Comparison of ENCODE assay signal across 1 cellular context in the genomic region with DNA sequence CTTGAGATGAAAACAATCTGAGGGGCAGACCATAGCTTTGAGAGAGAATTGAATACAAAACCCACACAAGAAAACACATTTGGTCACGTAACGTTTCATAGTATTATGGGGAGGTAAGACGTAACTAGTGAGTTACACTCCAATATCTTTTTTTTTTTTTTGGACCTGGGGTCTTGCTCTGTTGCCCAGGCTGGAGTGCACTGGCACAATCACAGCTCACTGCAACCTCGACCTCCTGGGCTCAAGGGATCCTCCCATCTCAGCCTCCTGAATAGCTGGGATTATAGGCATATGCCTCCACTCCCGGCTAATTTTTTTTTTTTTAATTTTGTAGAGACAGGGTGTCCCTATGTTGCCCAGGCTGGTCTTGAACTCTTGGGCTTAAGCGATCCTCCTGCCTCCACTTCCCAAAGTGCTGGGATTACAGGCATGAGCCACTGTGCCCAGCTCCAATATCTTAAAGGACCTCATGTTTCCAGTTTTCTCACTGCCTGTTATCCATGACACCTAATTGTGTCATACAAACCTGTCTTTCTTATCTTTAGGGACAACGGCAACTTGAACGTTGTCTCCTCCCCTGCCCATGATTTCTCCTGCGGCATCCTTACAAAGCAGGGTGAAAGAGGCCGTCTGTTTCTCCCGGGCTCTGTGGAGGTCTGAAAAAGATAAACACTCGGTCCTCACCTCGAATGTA.
TF ChIP-seq lines count a peak whose summit lies in the region.

No MANE protein-coding gene starts in this region.

TF ChIP-seq in WTC11, 78 proteins besides CTCF, POLR2A, EP300 and RAD21:
- TF ChIP-seq, protein P1, sequence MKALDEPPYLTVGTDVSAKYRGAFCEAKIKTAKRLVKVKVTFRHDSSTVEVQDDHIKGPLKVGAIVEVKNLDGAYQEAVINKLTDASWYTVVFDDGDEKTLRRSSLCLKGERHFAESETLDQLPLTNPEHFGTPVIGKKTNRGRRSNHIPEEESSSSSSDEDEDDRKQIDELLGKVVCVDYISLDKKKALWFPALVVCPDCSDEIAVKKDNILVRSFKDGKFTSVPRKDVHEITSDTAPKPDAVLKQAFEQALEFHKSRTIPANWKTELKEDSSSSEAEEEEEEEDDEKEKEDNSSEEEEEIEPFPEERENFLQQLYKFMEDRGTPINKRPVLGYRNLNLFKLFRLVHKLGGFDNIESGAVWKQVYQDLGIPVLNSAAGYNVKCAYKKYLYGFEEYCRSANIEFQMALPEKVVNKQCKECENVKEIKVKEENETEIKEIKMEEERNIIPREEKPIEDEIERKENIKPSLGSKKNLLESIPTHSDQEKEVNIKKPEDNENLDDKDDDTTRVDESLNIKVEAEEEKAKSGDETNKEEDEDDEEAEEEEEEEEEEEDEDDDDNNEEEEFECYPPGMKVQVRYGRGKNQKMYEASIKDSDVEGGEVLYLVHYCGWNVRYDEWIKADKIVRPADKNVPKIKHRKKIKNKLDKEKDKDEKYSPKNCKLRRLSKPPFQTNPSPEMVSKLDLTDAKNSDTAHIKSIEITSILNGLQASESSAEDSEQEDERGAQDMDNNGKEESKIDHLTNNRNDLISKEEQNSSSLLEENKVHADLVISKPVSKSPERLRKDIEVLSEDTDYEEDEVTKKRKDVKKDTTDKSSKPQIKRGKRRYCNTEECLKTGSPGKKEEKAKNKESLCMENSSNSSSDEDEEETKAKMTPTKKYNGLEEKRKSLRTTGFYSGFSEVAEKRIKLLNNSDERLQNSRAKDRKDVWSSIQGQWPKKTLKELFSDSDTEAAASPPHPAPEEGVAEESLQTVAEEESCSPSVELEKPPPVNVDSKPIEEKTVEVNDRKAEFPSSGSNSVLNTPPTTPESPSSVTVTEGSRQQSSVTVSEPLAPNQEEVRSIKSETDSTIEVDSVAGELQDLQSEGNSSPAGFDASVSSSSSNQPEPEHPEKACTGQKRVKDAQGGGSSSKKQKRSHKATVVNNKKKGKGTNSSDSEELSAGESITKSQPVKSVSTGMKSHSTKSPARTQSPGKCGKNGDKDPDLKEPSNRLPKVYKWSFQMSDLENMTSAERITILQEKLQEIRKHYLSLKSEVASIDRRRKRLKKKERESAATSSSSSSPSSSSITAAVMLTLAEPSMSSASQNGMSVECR (CRISPR knock-in tag; IDR thresholded peaks at IDR 0.05; ENCODE audit: borderline replicate concordance) = no peak
- peak; percentile 59; the same call in 1 of the 2 replicates for TF ChIP-seq ZNF121 (CRISPR knock-in tag; IDR thresholded peaks at IDR 0.05)
